Comparison of ENCODE assay signal across 4 cellular contexts in genomic region chr1:160529401-160529952, GRCh38. TPM values are rescaled to one million over a fixed set of nuclear protein-coding genes. Genes with fewer than 3 reads are reported as not detected.
"Had no signal": no experiment of that assay in that cellular context is flagged by ENCODE, and none has a peak within 500 bp of the region (broad histone marks: within the 10 kb centered on the region; RNA-seq: fewer than 3 reads in every experiment).

No MANE protein-coding gene starts in this region.

RNA-seq across cellular contexts. Expression of gene SLAMF6, which starts 6.4 kb away (rescaled TPM):
- total RNA-seq: dermis microvascular lymphatic vessel endothelial cell, mammary epithelial cell, neural crest cell, pulmonary artery endothelial cell had no signal
- polyA plus RNA-seq: mammary epithelial cell had no signal

RNA-seq across cellular contexts. Expression of gene CD84, which starts 49.8 kb away (rescaled TPM):
- total RNA-seq: dermis microvascular lymphatic vessel endothelial cell, mammary epithelial cell, neural crest cell, pulmonary artery endothelial cell had no signal
- polyA plus RNA-seq: mammary epithelial cell had no signal
